Comparison of ENCODE assay signal across 7 cellular contexts in genomic region chr10:126759531-126759930, GRCh38.
"Had no signal": no experiment of that assay in that cellular context is flagged by ENCODE, and none has a peak within 500 bp of the region (broad histone marks: within the 10 kb centered on the region; RNA-seq: fewer than 3 reads in every experiment).

No MANE protein-coding gene starts in this region.

- ATAC-seq: GM23338 had no signal

- H3K4me3 ChIP-seq: GM23338 had no signal

- H2AFZ ChIP-seq: GM23338 had no signal

- DNase-seq: H9, HCEC 1CT, KBM-7 had no signal

- H3K4me2 ChIP-seq: GM23338 had no signal

- FAIRE-seq: H1, H54, HTR-8/SVneo had no signal
